In the genomic region with DNA sequence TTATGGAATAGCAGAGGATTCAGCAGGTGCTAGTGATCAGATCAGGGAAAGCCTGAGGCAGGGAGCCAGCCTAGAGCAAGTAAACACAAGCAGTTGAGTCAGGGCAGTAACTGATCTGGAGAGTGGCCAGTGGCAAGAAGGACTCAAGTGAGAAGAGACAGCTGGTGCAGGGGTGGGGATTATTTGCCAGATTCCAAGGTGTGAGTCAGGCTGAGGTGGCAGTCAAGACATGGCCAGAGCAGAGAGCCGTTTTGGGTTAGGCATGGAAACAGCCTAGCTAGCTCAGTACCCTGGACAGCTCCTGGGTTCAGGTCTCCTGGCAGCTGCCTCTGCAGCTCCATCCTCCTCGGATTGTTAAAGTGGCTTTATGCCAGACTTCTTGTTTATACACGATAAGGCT, we compare ENCODE assay signal across 9 cellular contexts.
DNase-seq lines count a peak whose midpoint lies in the region; ATAC-seq and TF ChIP-seq lines count a peak whose summit lies in the region.
"Had no signal": no experiment of that assay in that cellular context is flagged by ENCODE, and none has a peak within 500 bp of the region (broad histone marks: within the 10 kb centered on the region; RNA-seq: fewer than 3 reads in every experiment).

No MANE protein-coding gene starts in this region.

- H3K4me3 Mint-ChIP-seq in activated CD4-positive, alpha-beta T cell treated with anti-CD3 and anti-CD28 coated beads for 36 hours, result no peak overlapping the region
- no peak overlapping the region for H3K4me3 Mint-ChIP-seq in effector memory CD8-positive, alpha-beta T cell

- peak overlapping the region; percentile 29 to 76 (median 60) for H3K27ac ChIP-seq in body of pancreas
- H3K27ac ChIP-seq: heart right ventricle had no signal

- peak; percentile 47 for DNase-seq in activated CD4-positive, alpha-beta T cell treated with anti-CD3 and anti-CD28 coated beads for 36 hours
- DNase-seq in activated CD4-positive, alpha-beta T cell treated with anti-CD3 and anti-CD28 coated beads, Interleukin-2, amount 50 U/mL, for 4 hours, result no peak
- DNase-seq in NCI-H446 treated with DMSO at 0.1 percent for 48 hours (lab: John Stamatoyannopoulos, UW) (peak; percentile 81), body of pancreas (peak; percentile 95 to 99 (median 98)), mucosa of gallbladder (ENCODE audit: low spot score) (peak; percentile 94), NCI-H146 (lab: John Stamatoyannopoulos, UW) (no peak), NCI-H146 treated with DMSO at 0.1 percent for 48 hours (lab: John Stamatoyannopoulos, UW; ENCODE audit: unreplicated experiment) (no peak)
- no peak for DNase-seq in effector memory CD8-positive, alpha-beta T cell

- H3K27me3 Mint-ChIP-seq in activated CD4-positive, alpha-beta T cell treated with anti-CD3 and anti-CD28 coated beads for 36 hours, result no peaks in the 10 kb centered on the region
- H3K27me3 Mint-ChIP-seq in effector memory CD8-positive, alpha-beta T cell, result peaks cover 0 to 5% of the 10 kb centered on the region in 2 donors

- POLR2A ChIA-PET in activated CD4-positive, alpha-beta T cell treated with anti-CD3 and anti-CD28 coated beads for 36 hours (lab: Charles Lee), result no interaction called here

- no peaks in the 10 kb centered on the region for H3K9me3 ChIP-seq in body of pancreas
- H3K9me3 ChIP-seq: heart right ventricle had no signal

- ATAC-seq in activated CD4-positive, alpha-beta T cell treated with anti-CD3 and anti-CD28 coated beads for 36 hours, result no peak
- peak; percentile 98 for ATAC-seq in body of pancreas
- no peak for ATAC-seq in effector memory CD8-positive, alpha-beta T cell (replicated peaks)
- ATAC-seq: heart right ventricle had no signal

- no peak for TF ChIP-seq POLR2A in body of pancreas (IDR thresholded peaks at IDR 0.05)

- no peak for TF ChIP-seq CTCF in body of pancreas (IDR thresholded peaks at IDR 0.05)

- WGBS in body of pancreas, 2 donors, result 0 to 2% methylated on average over 3 of the region's 3 CpGs

- CTCF ChIA-PET in activated CD4-positive, alpha-beta T cell treated with anti-CD3 and anti-CD28 coated beads for 36 hours (lab: Charles Lee), result no interaction called here

- H3K36me3 Mint-ChIP-seq in activated CD4-positive, alpha-beta T cell treated with anti-CD3 and anti-CD28 coated beads for 36 hours (ENCODE audit: low read depth), result no peaks in the 10 kb centered on the region
- no peaks in the 10 kb centered on the region for H3K36me3 Mint-ChIP-seq in effector memory CD8-positive, alpha-beta T cell (ENCODE audit: insufficient read depth)

- H3K4me3 ChIP-seq in body of pancreas, result no peak overlapping the region
- H3K4me3 ChIP-seq: heart right ventricle had no signal

- no peaks in the 10 kb centered on the region for H3K36me3 ChIP-seq in body of pancreas (replicated peaks in 1 of 2; ENCODE audit: insufficient read depth in 1 of 2, low read depth in 2 of 2)
- H3K36me3 ChIP-seq: heart right ventricle had no signal

- intact Hi-C loops in activated CD4-positive, alpha-beta T cell treated with anti-CD3 and anti-CD28 coated beads for 36 hours (cut with DNase I, micrococcal nuclease), result no loop called here
- intact Hi-C loops in body of pancreas (cut with DNase I), result no loop called here

- H3K27me3 ChIP-seq in body of pancreas, result no peaks in the 10 kb centered on the region

- H3K4me1 Mint-ChIP-seq in activated CD4-positive, alpha-beta T cell treated with anti-CD3 and anti-CD28 coated beads for 36 hours, result no peaks in the 10 kb centered on the region
- H3K4me1 Mint-ChIP-seq in effector memory CD8-positive, alpha-beta T cell (ENCODE audit: low read depth in 2 of 2), result no peaks in the 10 kb centered on the region

- H3K4me1 ChIP-seq in body of pancreas, result peaks cover 11% of the 10 kb centered on the region
- H3K4me1 ChIP-seq: heart right ventricle had no signal

- H3K9me3 Mint-ChIP-seq in activated CD4-positive, alpha-beta T cell treated with anti-CD3 and anti-CD28 coated beads for 36 hours (ENCODE audit: low read depth), result no peaks in the 10 kb centered on the region
- peaks cover 7 to 13% of the 10 kb centered on the region in 2 donors for H3K9me3 Mint-ChIP-seq in effector memory CD8-positive, alpha-beta T cell

- H3K27ac Mint-ChIP-seq in activated CD4-positive, alpha-beta T cell treated with anti-CD3 and anti-CD28 coated beads for 36 hours, result no peak overlapping the region
- H3K27ac Mint-ChIP-seq in effector memory CD8-positive, alpha-beta T cell, result no peak overlapping the region

Comparison
In these comparisons a context has a peak if more than half of its experiments do, and no peak if none do; other contexts are left out.
1. DNase-seq: peak in activated CD4-positive, alpha-beta T cell treated with anti-CD3 and anti-CD28 coated beads for 36 hours (single experiment), NCI-H446 treated with DMSO at 0.1 percent for 48 hours (single experiment), body of pancreas (4 of 4) and mucosa of gallbladder (single experiment); none in activated CD4-positive, alpha-beta T cell treated with anti-CD3 and anti-CD28 coated beads, Interleukin-2, amount 50 U/mL, for 4 hours (0 of 2), NCI-H146 (single experiment), NCI-H146 treated with DMSO at 0.1 percent for 48 hours (single experiment) and effector memory CD8-positive, alpha-beta T cell (0 of 3).